ENCODE assay signal across 17 cellular contexts in the genomic region with DNA sequence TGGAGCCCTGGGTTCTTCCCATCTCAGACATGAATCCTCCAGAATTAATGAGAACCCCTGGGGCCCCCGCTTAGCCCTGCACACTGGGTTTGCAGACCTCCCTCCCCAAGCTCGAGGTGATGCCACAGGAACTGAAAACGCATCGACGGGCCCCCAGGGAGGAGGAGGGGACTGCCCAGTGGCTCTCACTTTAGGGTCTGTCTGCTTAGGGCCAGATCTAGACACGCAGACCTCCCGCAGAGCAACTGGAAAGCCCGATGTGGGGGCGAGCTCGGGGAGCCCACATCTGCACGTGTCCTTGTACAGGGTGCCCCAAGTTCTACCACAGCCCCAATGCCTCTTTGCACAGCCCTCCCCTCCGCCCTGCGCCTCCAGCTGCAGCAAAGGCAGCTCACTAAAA.
"Had no signal": no experiment of that assay in that cellular context is flagged by ENCODE, and none has a peak within 500 bp of the region (broad histone marks: within the 10 kb centered on the region; RNA-seq: fewer than 3 reads in every experiment).

No MANE protein-coding gene starts in this region.

- H3K9ac ChIP-seq: parathyroid adenoma had no signal

- H3K36me3 Mint-ChIP-seq: activated CD4-positive, alpha-beta memory T cell treated with anti-CD3 and anti-CD28 coated beads for 36 hours; activated naive CD4-positive, alpha-beta T cell treated with anti-CD3 and anti-CD28 coated beads, Interleukin-2, amount 50 U/mL, for 72 hours; naive thymus-derived CD8-positive, alpha-beta T cell had no signal

- H3K4me3 ChIP-seq: heart right ventricle, thyroid gland had no signal

- H3K27ac ChIP-seq: heart right ventricle, neutrophil, parathyroid adenoma, thyroid gland, WERI-Rb-1 had no signal

- H3K27ac Mint-ChIP-seq: activated CD4-positive, alpha-beta memory T cell treated with anti-CD3 and anti-CD28 coated beads for 36 hours; activated naive CD4-positive, alpha-beta T cell treated with anti-CD3 and anti-CD28 coated beads, Interleukin-2, amount 50 U/mL, for 72 hours; activated T-helper 1 cell treated with anti-CD3 and anti-CD28 coated beads, Interleukin-12 subunit alpha, Interleukin-12 subunit beta, Interleukin-2, Interleukin-4 antibody, amounts not matched to agents 30 ng/mL and 10 ng/mL and 1 ng/mL, durations not matched to agents 14 hours and 24 hours and 36 hours; naive thymus-derived CD8-positive, alpha-beta T cell had no signal

- H3K9me3 Mint-ChIP-seq: activated CD4-positive, alpha-beta memory T cell treated with anti-CD3 and anti-CD28 coated beads for 36 hours; activated naive CD4-positive, alpha-beta T cell treated with anti-CD3 and anti-CD28 coated beads, Interleukin-2, amount 50 U/mL, for 72 hours; activated T-helper 1 cell treated with anti-CD3 and anti-CD28 coated beads, Interleukin-12 subunit alpha, Interleukin-12 subunit beta, Interleukin-2, Interleukin-4 antibody, amounts not matched to agents 30 ng/mL and 10 ng/mL and 1 ng/mL, durations not matched to agents 14 hours and 24 hours and 36 hours; naive thymus-derived CD8-positive, alpha-beta T cell had no signal

- H2AFZ ChIP-seq: parathyroid adenoma had no signal

- H3K27me3 Mint-ChIP-seq: activated CD4-positive, alpha-beta memory T cell treated with anti-CD3 and anti-CD28 coated beads for 36 hours had no signal

- ATAC-seq: activated naive CD4-positive, alpha-beta T cell treated with anti-CD3 and anti-CD28 coated beads, Interleukin-2, amount 50 U/mL, for 72 hours; heart right ventricle; left ventricle myocardium superior; naive thymus-derived CD8-positive, alpha-beta T cell had no signal

- H3K4me3 Mint-ChIP-seq: activated CD4-positive, alpha-beta memory T cell treated with anti-CD3 and anti-CD28 coated beads for 36 hours; activated T-helper 1 cell treated with anti-CD3 and anti-CD28 coated beads, Interleukin-12 subunit alpha, Interleukin-12 subunit beta, Interleukin-2, Interleukin-4 antibody, amounts not matched to agents 30 ng/mL and 10 ng/mL and 1 ng/mL, durations not matched to agents 14 hours and 24 hours and 36 hours; naive thymus-derived CD8-positive, alpha-beta T cell had no signal

- H3K9me3 ChIP-seq: heart right ventricle, neutrophil, thyroid gland had no signal

- DNase-seq: activated CD4-positive, alpha-beta memory T cell treated with anti-CD3 and anti-CD28 coated beads for 36 hours; activated CD4-positive, alpha-beta T cell treated with anti-CD3 and anti-CD28 coated beads for 4 hours; activated gamma-delta T cell treated with Interleukin-2 at 50 U/mL for 16 hours; activated T-cell treated with anti-CD3 and anti-CD28 coated beads for 4 hours; cerebellar nuclear complex; cortex of kidney; effector CD4-positive, alpha-beta T cell; heart right ventricle; left ventricle myocardium superior; naive thymus-derived CD8-positive, alpha-beta T cell; stimulated activated naive CD4-positive, alpha-beta T cell treated with Interleukin-2 at 50 U/mL for 16 hours; thyroid gland; WERI-Rb-1 had no signal

- H3K36me3 ChIP-seq: heart right ventricle, neutrophil, thyroid gland, WERI-Rb-1 had no signal

- H3K4me1 ChIP-seq: parathyroid adenoma had no signal

- H3K79me2 ChIP-seq: parathyroid adenoma had no signal

- H3K27me3 ChIP-seq: thyroid gland had no signal
